ENCODE assay signal across 8 cellular contexts in genomic region chr5:174735498-174736350, GRCh38. TPM values are rescaled to one million over a fixed set of nuclear protein-coding genes. Genes with fewer than 3 reads are reported as not detected.
DNase-seq lines count a peak whose midpoint lies in the region; ATAC-seq, FAIRE-seq and TF ChIP-seq lines count a peak whose summit lies in the region.

No MANE protein-coding gene starts in this region.

- peaks cover 59 to 67% of the 10 kb centered on the region in 2 donors for H3K27me3 ChIP-seq in duodenal mucosa (ENCODE audit: control insufficient read depth in 1 of 2, insufficient read depth in 2 of 2, low read length in 2 of 2)
- peaks cover 99% of the 10 kb centered on the region for H3K27me3 ChIP-seq in neural cell (ENCODE audit: insufficient read depth, low read depth, low read length)

- no peaks in the 10 kb centered on the region for H3K79me2 ChIP-seq in neural cell (replicated peaks; ENCODE audit: insufficient read depth, low read length)

- H4K20me1 ChIP-seq in neural cell (ENCODE audit: insufficient read depth): no peaks in the 10 kb centered on the region

- peak overlapping the region; percentile 9 to 35 for H3K4me3 ChIP-seq in duodenal mucosa (ENCODE audit: low read depth in 1 of 2, low read length in 2 of 2)
- H3K4me3 ChIP-seq in neural cell (ENCODE audit: low read length): peak overlapping the region; percentile 43

- peak; percentile 17 for TF ChIP-seq RAD21 in neural cell (conservative IDR thresholded peaks at IDR 0.05)

- no peaks in the 10 kb centered on the region for H3F3A ChIP-seq in neural cell (ENCODE audit: insufficient read depth, low read length, poor library complexity, severe bottlenecking)

- H3K9me3 ChIP-seq in duodenal mucosa (ENCODE audit: control insufficient read depth in 1 of 2, low read length in 2 of 2) (no peaks in the 10 kb centered on the region), neural cell (ENCODE audit: low read length) (no peaks in the 10 kb centered on the region)

- ATAC-seq in HG02884 (IDR thresholded peaks at IDR 0.05; ENCODE audit: unreplicated experiment) (no peak), HG02852 (IDR thresholded peaks at IDR 0.05; ENCODE audit: unreplicated experiment) (no peak)

- peak; percentile 72 for TF ChIP-seq CTCF in D721Med (IDR thresholded peaks at IDR 0.05; ENCODE audit: insufficient read depth, missing control alignments)
- TF ChIP-seq CTCF in neural cell (IDR thresholded peaks at IDR 0.05; ENCODE audit: poor library complexity, severe bottlenecking): no peak

- DNase-seq in D721Med (ENCODE audit: insufficient read length, low spot score) (no peak), NCI-H1105 (lab: John Stamatoyannopoulos, UW) (peak; percentile 48), GM19239 (ENCODE audit: insufficient read length, low spot score) (no peak), T-helper 9 cell (no peak)

- H3K4me1 ChIP-seq in duodenal mucosa (ENCODE audit: control insufficient read depth in 1 of 2, insufficient read depth in 2 of 2, low read length in 2 of 2): peaks cover 0 to 7% of the 10 kb centered on the region in 2 donors

- no peak overlapping the region for H3K27ac ChIP-seq in duodenal mucosa (ENCODE audit: low read depth, low read length)
- H3K27ac ChIP-seq in neural cell (ENCODE audit: low read length): no peak overlapping the region

- no peak overlapping the region for H3K4me2 ChIP-seq in neural cell (ENCODE audit: low read length)

- H3K36me3 ChIP-seq in duodenal mucosa (ENCODE audit: control insufficient read depth in 1 of 2, insufficient read depth in 2 of 2, low read length in 2 of 2) (no peaks in the 10 kb centered on the region), neural cell (ENCODE audit: insufficient read depth, low read length) (no peaks in the 10 kb centered on the region)

- FAIRE-seq in D721Med (lab: Jason Lieb, UNC) (no peak), GM19239 (lab: Jason Lieb, UNC) (no peak)

- TF ChIP-seq EP300 in neural cell (conservative IDR thresholded peaks at IDR 0.05; ENCODE audit: poor library complexity, severe bottlenecking): no peak

- H3K9ac ChIP-seq in duodenal mucosa (ENCODE audit: low read depth in 1 of 2, low read length in 2 of 2) (no peak overlapping the region), neural cell (ENCODE audit: low read length) (no peak overlapping the region)

- no peaks in the 10 kb centered on the region for H3K9me2 ChIP-seq in neural cell (ENCODE audit: insufficient read depth, low read length)

- no peak overlapping the region for H2AFZ ChIP-seq in neural cell (ENCODE audit: low read depth, low read length)

TF ChIP-seq in neural cell, 6 proteins besides CTCF, POLR2A, EP300 and RAD21:
- TF ChIP-seq TAF1 (IDR thresholded peaks at IDR 0.05; ENCODE audit: low read depth) (no peak), EZH2 (IDR thresholded peaks at IDR 0.05; ENCODE audit: borderline replicate concordance, insufficient read depth, low read length, poor library complexity, severe bottlenecking) (peak; percentile 93)

RNA-seq across cellular contexts. Expression of gene MSX2, which starts 11.3 kb away (rescaled TPM):
- polyA plus RNA-seq in neural cell: not detected in 2 replicates
- polyA minus RNA-seq in neural cell: not detected in 2 replicates
